8 cellular contexts compared by ENCODE assay signal in genomic region chr19:8240274-8241229, GRCh38. TPM values are rescaled to one million over a fixed set of nuclear protein-coding genes. Genes with fewer than 3 reads are reported as not detected.
DNase-seq lines count a peak whose midpoint lies in the region; ATAC-seq and TF ChIP-seq lines count a peak whose summit lies in the region.

No MANE protein-coding gene starts in this region.

- no peak overlapping the region for H3K4me3 ChIP-seq in NB4 (ENCODE audit: low read depth, low read length)

- no peak for TF ChIP-seq POLR2A in NB4 (IDR thresholded peaks at IDR 0.05; ENCODE audit: extremely low read depth, insufficient read length)

- peak overlapping the region; percentile 10 for H3K27ac Mint-ChIP-seq in dendritic cell treated with granulocyte-macrophage colony-stimulating factor and Interleukin-4, amounts not matched to agents 40 ng/mL and 50 ng/mL, for 4 days

- H3K4me1 Mint-ChIP-seq in dendritic cell treated with granulocyte-macrophage colony-stimulating factor and Interleukin-4, amounts not matched to agents 40 ng/mL and 50 ng/mL, for 4 days (ENCODE audit: low read depth): peaks cover 52% of the 10 kb centered on the region

- H3K9me3 Mint-ChIP-seq in dendritic cell treated with granulocyte-macrophage colony-stimulating factor and Interleukin-4, amounts not matched to agents 40 ng/mL and 50 ng/mL, for 4 days: peaks cover 20% of the 10 kb centered on the region

- ATAC-seq in GM19324 (IDR thresholded peaks at IDR 0.05; ENCODE audit: low FRiP score, unreplicated experiment): peak; percentile 43
- ATAC-seq in left lobe of liver: peak; percentile 84

- TF ChIP-seq CTCF in NB4 (IDR thresholded peaks at IDR 0.05; ENCODE audit: low read depth, low read length): no peak

- peak; percentile 87 for DNase-seq in AG20443 (ENCODE audit: low spot score)
- peak; percentile 94 for DNase-seq in NB4 (ENCODE audit: low read depth)
- peak; percentile 46 for DNase-seq in activated CD4-positive, CD25-positive, alpha-beta regulatory T cell treated with anti-CD3 and anti-CD28 coated beads, Interleukin-2, amount 50 U/mL, for 72 hours
- DNase-seq in left lobe of liver (ENCODE audit: low spot score): peak; percentile 91
- peak; percentile 13 for DNase-seq in stimulated activated CD4-positive, alpha-beta T cell treated with anti-CD3 and anti-CD28 coated beads, Interleukin-4, amount 100 ng/mL, for 1 hour
- DNase-seq in NCI-H510A (lab: John Stamatoyannopoulos, UW): no peak

- H3K4me3 Mint-ChIP-seq in dendritic cell treated with granulocyte-macrophage colony-stimulating factor and Interleukin-4, amounts not matched to agents 40 ng/mL and 50 ng/mL, for 4 days: peak overlapping the region; percentile 42

- intact Hi-C loops in dendritic cell treated with granulocyte-macrophage colony-stimulating factor and Interleukin-4, amounts not matched to agents 40 ng/mL and 50 ng/mL, for 4 days (cut with micrococcal nuclease): no loop called here

- H3K27me3 Mint-ChIP-seq in dendritic cell treated with granulocyte-macrophage colony-stimulating factor and Interleukin-4, amounts not matched to agents 40 ng/mL and 50 ng/mL, for 4 days: peaks cover 46% of the 10 kb centered on the region

- no peaks in the 10 kb centered on the region for H3K36me3 Mint-ChIP-seq in dendritic cell treated with granulocyte-macrophage colony-stimulating factor and Interleukin-4, amounts not matched to agents 40 ng/mL and 50 ng/mL, for 4 days (ENCODE audit: low read depth)

RNA-seq across cellular contexts. Expression of gene CERS4, which starts 31.4 kb away (rescaled TPM):
- total RNA-seq in left lobe of liver: 67.3 TPM
